In genomic region chr2:11680181-11680900, GRCh38 we compare ENCODE assay signal across 1 cellular context.
TF ChIP-seq lines count a peak whose summit lies in the region.

No MANE protein-coding gene starts in this region.

TF ChIP-seq in HepG2, 621 proteins besides CTCF, POLR2A, EP300 and RAD21 (continued from another document):
- peak; percentile 23; the same call in 1 of the 2 replicates for TF ChIP-seq ZNF574 (CRISPR knock-in tag; IDR thresholded peaks at IDR 0.05)
- peak in 1 of 2 experiments; percentile 41; a peak in 1 of 4 replicates for TF ChIP-seq REST (IDR thresholded peaks at IDR 0.05; ENCODE audit: borderline replicate concordance in 1 of 2, low read depth in 1 of 2, low read length in 2 of 2)
- TF ChIP-seq ZMYM4 (CRISPR knock-in tag; IDR thresholded peaks at IDR 0.05), result peak; percentile 14; the same call in 1 of the 2 replicates
- TF ChIP-seq FOXK1 (CRISPR knock-in tag; IDR thresholded peaks at IDR 0.05; ENCODE audit: borderline replicate concordance, low read depth), result 0 out of 2 replicates have a peak, but pooled peaks have one; percentile 28
- TF ChIP-seq ZNF256 (CRISPR knock-in tag; conservative IDR thresholded peaks at IDR 0.05), result no peak
- peak; percentile 21; the same call in 1 of the 2 replicates for TF ChIP-seq TARDBP (CRISPR knock-in tag; IDR thresholded peaks at IDR 0.05)
- TF ChIP-seq ZNF12 (CRISPR knock-in tag; IDR thresholded peaks at IDR 0.05), result no peak
- 0 out of 2 replicates have a peak, but pooled peaks have one; percentile 2 for TF ChIP-seq ZMYM3 (CRISPR knock-in tag; IDR thresholded peaks at IDR 0.05)
- 0 out of 2 replicates have a peak, but pooled peaks have one; percentile 19 for TF ChIP-seq DRAP1 (CRISPR knock-in tag; IDR thresholded peaks at IDR 0.05)
- TF ChIP-seq CENPBD1 (CRISPR knock-in tag; IDR thresholded peaks at IDR 0.05; ENCODE audit: borderline replicate concordance, low read depth), result no peak
- peak; percentile 67 for TF ChIP-seq SAP130 (CRISPR knock-in tag; IDR thresholded peaks at IDR 0.05; ENCODE audit: low read depth)
- no peak for TF ChIP-seq ZNF713 (CRISPR knock-in tag; IDR thresholded peaks at IDR 0.05)
- TF ChIP-seq NFIC (IDR thresholded peaks at IDR 0.05; ENCODE audit: low read length), result no peak
- TF ChIP-seq KLF12 (CRISPR knock-in tag; IDR thresholded peaks at IDR 0.05; ENCODE audit: borderline replicate concordance), result no peak
- TF ChIP-seq SIX1 (CRISPR knock-in tag; IDR thresholded peaks at IDR 0.05; ENCODE audit: borderline replicate concordance), result no peak
- peak; percentile 43; the same call in 1 of the 2 replicates for TF ChIP-seq ZNF891 (CRISPR knock-in tag; IDR thresholded peaks at IDR 0.05)
- TF ChIP-seq IKZF5 (CRISPR knock-in tag; IDR thresholded peaks at IDR 0.05), result 0 out of 2 replicates have a peak, but pooled peaks have one; percentile 33
- TF ChIP-seq GABPB1 (CRISPR knock-in tag; IDR thresholded peaks at IDR 0.05), result 0 out of 2 replicates have a peak, but pooled peaks have one; percentile 17
- TF ChIP-seq HMGXB4 (CRISPR knock-in tag; IDR thresholded peaks at IDR 0.05; ENCODE audit: borderline replicate concordance in 1 of 2, low read depth in 1 of 2), result peak in 1 of 2 experiments; percentile 33; a peak in 1 of 4 replicates
- no peak for TF ChIP-seq CCAR2 (optimal IDR thresholded peaks at IDR 0.05; ENCODE audit: low read depth, low read length)
- TF ChIP-seq ATF5 (CRISPR knock-in tag; IDR thresholded peaks at IDR 0.05; ENCODE audit: low read depth), result no peak
- peak; percentile 67; the same call in 1 of the 2 replicates for TF ChIP-seq PATZ1 (CRISPR knock-in tag; IDR thresholded peaks at IDR 0.05)
- TF ChIP-seq NR2C2 (CRISPR knock-in tag; IDR thresholded peaks at IDR 0.05; ENCODE audit: borderline replicate concordance), result peak; percentile 94
TF ChIP-seq in HepG2: peak in this region for 91.
